In the genomic region with DNA sequence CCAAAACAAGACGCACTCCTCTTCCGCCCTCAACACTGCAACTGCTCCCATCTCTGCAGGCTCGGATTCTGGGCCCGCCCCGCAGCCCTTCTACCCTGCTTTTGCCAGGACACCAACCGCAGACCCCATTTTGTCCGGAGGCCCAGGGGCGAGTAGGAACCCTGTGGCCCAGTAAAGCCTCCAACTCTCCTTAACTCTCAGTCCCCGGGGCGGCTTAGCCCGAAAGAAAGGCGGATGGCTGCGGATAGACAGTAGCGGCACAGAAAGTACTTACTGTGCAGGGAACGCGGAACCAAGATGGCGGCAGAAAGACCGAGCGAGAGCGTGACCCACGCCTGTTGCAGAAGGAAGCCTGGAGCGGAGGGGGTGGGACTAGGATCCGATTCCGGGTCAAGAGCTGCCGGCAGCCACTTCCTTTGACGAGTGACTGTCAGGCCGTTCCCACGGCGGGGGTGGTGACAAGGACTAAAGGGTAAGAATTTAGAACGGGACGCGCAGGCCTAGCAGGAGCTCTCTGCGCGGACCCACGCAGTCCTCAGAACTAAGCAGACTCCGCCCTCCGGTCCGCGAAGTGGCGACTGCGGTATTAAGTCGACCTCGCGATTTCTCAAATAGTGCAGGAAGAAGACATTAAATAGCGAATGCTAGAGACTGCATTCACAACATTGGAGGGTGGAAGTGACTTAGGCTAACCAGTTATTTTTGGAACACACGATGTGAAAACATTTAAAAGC, we compare ENCODE assay signal across 8 cellular contexts. TPM values are rescaled to one million over a fixed set of nuclear protein-coding genes. Genes with fewer than 3 reads are reported as not detected.
A peak's percentile ranks its signal among the peaks of the same experiment; 100 is the strongest.
DNase-seq lines count a peak whose midpoint lies in the region; ATAC-seq and TF ChIP-seq lines count a peak whose summit lies in the region.

NACA (minus strand) TSS at position 311 of the 734 bp plus-strand sequence. CDS start 778 bp downstream, outside the sequence.

- H3K36me3 ChIP-seq in heart right ventricle (peaks cover 0 to 39% (median 1%) of the 10 kb centered on the region in 9 donors), upper lobe of right lung (peaks cover 16% of the 10 kb centered on the region)

- WGBS in heart right ventricle, 2 donors = 0% methylated on average over 46 of the region's 46 CpGs

- H3K4me3 ChIP-seq in heart right ventricle (peak within 1 kb of the TSS; percentile 71 to 99 (median 82)), upper lobe of right lung (peak within 1 kb of the TSS; percentile 85)

- H3K9me3 ChIP-seq in heart right ventricle = no peaks in the 10 kb centered on the region
- no peaks in the 10 kb centered on the region for H3K9me3 ChIP-seq in upper lobe of right lung

- H3K4me1 ChIP-seq in heart right ventricle = peaks cover 19 to 49% (median 43%) of the 10 kb centered on the region in 9 donors
- peaks cover 37% of the 10 kb centered on the region for H3K4me1 ChIP-seq in upper lobe of right lung

- peak within 1 kb of the TSS; percentile 83 to 96 (median 92) for H3K27ac ChIP-seq in heart right ventricle
- H3K27ac ChIP-seq in upper lobe of right lung = peak within 1 kb of the TSS; percentile 93

- DNase-seq in GM13976 (ENCODE audit: low spot score) (peak; percentile 96), NCI-H146 treated with DMSO at 0.1 percent for 48 hours (lab: John Stamatoyannopoulos, UW; ENCODE audit: unreplicated experiment) (peak; percentile 93), amniotic epithelial cell (ENCODE audit: low read depth) (peak; percentile 94), heart right ventricle (peak; percentile 97 to 99), posterior vena cava (ENCODE audit: low spot score) (peak; percentile 100), upper lobe of right lung (peak; percentile 99)

- in situ Hi-C loops in GM13976 (cut with MboI; ENCODE audit: low sequenced_read_pairs, unreplicated experiment) = no loop called here

- no peak for TF ChIP-seq CTCF in GM13976 (IDR thresholded peaks at IDR 0.05; ENCODE audit: borderline replicate concordance, control extremely low read depth, extremely low read depth, insufficient read depth, missing control alignments)
- no peak for TF ChIP-seq CTCF in heart right ventricle (IDR thresholded peaks at IDR 0.05)
- TF ChIP-seq CTCF in upper lobe of right lung (IDR thresholded peaks at IDR 0.05) = no peak

- H3K27me3 ChIP-seq in heart right ventricle (no peaks in the 10 kb centered on the region), upper lobe of right lung (no peaks in the 10 kb centered on the region)

- ATAC-seq in HG02870 (IDR thresholded peaks at IDR 0.05; ENCODE audit: unreplicated experiment) (peak; percentile 95), heart right ventricle (peak; percentile 96 to 99 (median 98)), upper lobe of right lung (peak; percentile 98)

- intact Hi-C loops in T-helper 1 cell treated with Interleukin-12 subunit alpha and Interleukin-12 subunit beta and Interleukin-4 antibody, amounts not matched to agents 30 ng/mL and 1 ng/mL, for 36 hours (cut with micrococcal nuclease) = loop anchor here (1.0 to 10.0 kb wide), 17 partner anchors 27 to 1030 kb away; partner anchors contain the start of genes CDK4, DDIT3, DNAJC14 and MARCHF9
- intact Hi-C loops in heart right ventricle (cut with DNase I) (loop anchor here in 8 of 10 donors (1.0 to 10.0 kb wide), 9 partner anchors 36 to 90 kb away; partner anchors contain the start of genes PTGES3 (in 6 of the 8), ATP5F1B (in 3 of the 8) and BAZ2A (in 1 of the 8)), posterior vena cava (cut with DNase I) (no loop called here), upper lobe of right lung (cut with DNase I) (no loop called here)

RNA-seq across cellular contexts. Expression of gene NACA, which starts in this region (rescaled TPM):
- 717 TPM in 2 replicates for total RNA-seq in T-helper 1 cell treated with Interleukin-12 subunit alpha and Interleukin-12 subunit beta and Interleukin-4 antibody, amounts not matched to agents 30 ng/mL and 1 ng/mL, for 36 hours
- total RNA-seq in heart right ventricle = 100 to 1,000 TPM; 476 to 727 (median 613) TPM
- 1,000 to 10,000 TPM; 1,105 to 1,249 TPM for polyA plus RNA-seq in heart right ventricle
- 100 to 1,000 TPM; 530 to 542 TPM for total RNA-seq in posterior vena cava
- 665 TPM for total RNA-seq in upper lobe of right lung

Comparison
In these comparisons a context has a peak if more than half of its experiments do, and no peak if none do; other contexts are left out.
1. Peak in every context shown above with its lines: DNase-seq, ATAC-seq, H3K4me3 ChIP-seq and H3K27ac ChIP-seq.
2. intact Hi-C loops: an anchor here in T-helper 1 cell treated with Interleukin-12 subunit alpha and Interleukin-12 subunit beta and Interleukin-4 antibody, amounts not matched to agents 30 ng/mL and 1 ng/mL, for 36 hours (1.0 to 10.0 kb wide) and heart right ventricle (1.0 to 10.0 kb wide); none called in posterior vena cava and upper lobe of right lung.